Comparison of ENCODE assay signal across 26 cellular contexts in the genomic region with DNA sequence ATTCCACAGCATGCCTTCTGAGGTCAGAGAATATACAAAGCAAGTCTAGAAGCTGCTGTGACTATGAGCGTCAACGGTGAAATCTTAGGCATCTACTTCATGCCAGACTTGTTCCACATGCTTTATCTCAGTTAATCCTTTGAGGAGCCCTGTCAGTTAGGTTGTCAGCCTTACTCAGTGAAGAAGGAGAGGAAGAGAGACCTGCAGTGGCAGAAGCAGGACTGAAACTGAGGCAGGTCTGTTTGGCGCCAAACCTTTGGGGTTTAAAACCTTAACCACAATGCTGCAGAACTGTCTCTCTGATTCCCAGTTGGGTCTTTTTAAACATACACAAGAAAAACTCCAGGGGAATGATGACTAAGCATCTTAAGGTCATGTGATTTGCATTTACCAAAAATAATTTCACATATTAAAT.
A peak's percentile ranks its signal among the peaks of the same experiment; 100 is the strongest.
DNase-seq lines count a peak whose midpoint lies in the region; ATAC-seq lines count a peak whose summit lies in the region.
"Had no signal": no experiment of that assay in that cellular context is flagged by ENCODE, and none has a peak within 500 bp of the region (broad histone marks: within the 10 kb centered on the region; RNA-seq: fewer than 3 reads in every experiment).

No MANE protein-coding gene starts in this region.

- no peak overlapping the region for H2BK15ac ChIP-seq in mesenchymal stem cell (ENCODE audit: low read depth, poor library complexity, severe bottlenecking)

- no peak overlapping the region for H3K4ac ChIP-seq in mesenchymal stem cell (ENCODE audit: low read depth in 1 of 2, low read length in 2 of 2)

- H3K4me2 ChIP-seq in mesenchymal stem cell (ENCODE audit: low read length, poor library complexity, severe bottlenecking): no peak overlapping the region

- H3K79me1 ChIP-seq in mesenchymal stem cell (replicated peaks; ENCODE audit: low read length, poor library complexity, severe bottlenecking): no peaks in the 10 kb centered on the region

- H3K36me3 ChIP-seq in mesenchymal stem cell (ENCODE audit: control insufficient read depth in 1 of 2, insufficient read depth in 2 of 2, low read depth in 1 of 2, low read length in 2 of 2): no peaks in the 10 kb centered on the region
- H3K36me3 ChIP-seq: BE2C, SJSA1 had no signal

- intact Hi-C loops in activated CD4-positive, alpha-beta memory T cell treated with anti-CD3 and anti-CD28 coated beads for 36 hours (cut with micrococcal nuclease): no loop called here

- no peaks in the 10 kb centered on the region for H3K27me3 ChIP-seq in mesenchymal stem cell (ENCODE audit: control insufficient read depth in 1 of 2, insufficient read depth in 1 of 2, low read length in 2 of 2)
- H3K27me3 ChIP-seq: BE2C, SJSA1 had no signal

- peak; percentile 12 for DNase-seq in activated CD4-positive, alpha-beta memory T cell treated with anti-CD3 and anti-CD28 coated beads for 36 hours
- DNase-seq in activated CD4-positive, alpha-beta memory T cell treated with anti-CD3 and anti-CD28 coated beads, Interleukin-2, amount 10 ng/mL, durations not matched to agents 7 days and 5 days: no peak
- DNase-seq in Jurkat, Clone E6-1 (ENCODE audit: low read depth, low spot score): peak; percentile 85
- DNase-seq in activated naive CD8-positive, alpha-beta T cell treated with anti-CD3 and anti-CD28 coated beads, Interleukin-2, amount 10 ng/mL, durations not matched to agents 7 days and 5 days: no peak
- peak; percentile 54 for DNase-seq in mesenchymal stem cell
- no peak for DNase-seq in NOMO-1 (lab: John Stamatoyannopoulos, UW; ENCODE audit: unreplicated experiment in 2 of 2)
- no peak for DNase-seq in effector memory CD8-positive, alpha-beta T cell
- no peak for DNase-seq in SKM-1 (lab: John Stamatoyannopoulos, UW; ENCODE audit: unreplicated experiment)
- DNase-seq: activated CD4-positive, alpha-beta T cell treated with anti-CD3 and anti-CD28 coated beads, Interleukin-2, amount 50 U/mL, for 4 hours; activated T-cell treated with anti-CD3 and anti-CD28 coated beads, Interleukin-2, amount 50 U/mL, for 1 hour; BE2C; DMS79; head of caudate nucleus; KG1; naive thymus-derived CD8-positive, alpha-beta T cell; NCI-H2029; NCI-H2227 treated with DMSO at 0.1 percent for 48 hours; NCI-H748 treated with DMSO at 0.1 percent for 48 hours; stimulated activated CD4-positive, alpha-beta T cell treated with anti-CD3 and anti-CD28 coated beads, Interleukin-12 subunit alpha, Interleukin-12 subunit beta, amount 100 ng/mL, for 4 hours; stimulated activated CD8-positive, alpha-beta memory T cell treated with anti-CD3 and anti-CD28 coated beads, Interleukin-4, amount 100 ng/mL, for 48 hours; substantia nigra had no signal

- WGBS in mesenchymal stem cell: 90% methylated on average over 2 of the region's 3 CpGs

- H2BK5ac ChIP-seq in mesenchymal stem cell (ENCODE audit: low read depth, low read length, poor library complexity, severe bottlenecking): no peak overlapping the region

- no peak overlapping the region for H3K18ac ChIP-seq in mesenchymal stem cell (ENCODE audit: low read depth in 1 of 2, low read length in 2 of 2)

- H2BK120ac ChIP-seq in mesenchymal stem cell (ENCODE audit: low read depth, low read length): no peak overlapping the region

- no peak overlapping the region for H3K4me3 ChIP-seq in Jurkat, Clone E6-1 (ENCODE audit: low read length)
- no peak overlapping the region for H3K4me3 ChIP-seq in mesenchymal stem cell (ENCODE audit: insufficient read depth in 1 of 2, low read depth in 1 of 2, low read length in 2 of 2)
- H3K4me3 ChIP-seq: SJSA1 had no signal

- H3K27ac Mint-ChIP-seq in activated CD4-positive, alpha-beta memory T cell treated with anti-CD3 and anti-CD28 coated beads for 36 hours: no peak overlapping the region
- no peak overlapping the region for H3K27ac Mint-ChIP-seq in activated CD4-positive, alpha-beta memory T cell treated with anti-CD3 and anti-CD28 coated beads, Interleukin-2, amount 10 ng/mL, durations not matched to agents 7 days and 5 days
- peak overlapping the region; percentile 1 for H3K27ac Mint-ChIP-seq in activated naive CD8-positive, alpha-beta T cell treated with anti-CD3 and anti-CD28 coated beads, Interleukin-2, amount 10 ng/mL, durations not matched to agents 7 days and 5 days
- peak overlapping the region in 1 of 2 donors; percentile 20 for H3K27ac Mint-ChIP-seq in effector memory CD8-positive, alpha-beta T cell
- H3K27ac Mint-ChIP-seq: mesothelial cell of epicardium had no signal

- H3K9me3 Mint-ChIP-seq in activated CD4-positive, alpha-beta memory T cell treated with anti-CD3 and anti-CD28 coated beads for 36 hours: peaks cover 5% of the 10 kb centered on the region
- H3K9me3 Mint-ChIP-seq in activated CD4-positive, alpha-beta memory T cell treated with anti-CD3 and anti-CD28 coated beads, Interleukin-2, amount 10 ng/mL, durations not matched to agents 7 days and 5 days: peaks cover 11% of the 10 kb centered on the region
- H3K9me3 Mint-ChIP-seq in activated naive CD8-positive, alpha-beta T cell treated with anti-CD3 and anti-CD28 coated beads, Interleukin-2, amount 10 ng/mL, durations not matched to agents 7 days and 5 days: peaks cover 11% of the 10 kb centered on the region
- H3K9me3 Mint-ChIP-seq in effector memory CD8-positive, alpha-beta T cell: peaks cover 0 to 2% of the 10 kb centered on the region in 2 donors

- ATAC-seq in activated naive CD8-positive, alpha-beta T cell treated with anti-CD3 and anti-CD28 coated beads, Interleukin-2, amount 10 ng/mL, durations not matched to agents 7 days and 5 days (ENCODE audit: low read depth): peak; percentile 42
- ATAC-seq in effector memory CD8-positive, alpha-beta T cell (replicated peaks): no peak
- ATAC-seq: HCT116; naive thymus-derived CD8-positive, alpha-beta T cell; Panc1 had no signal

- CTCF ChIA-PET in activated CD4-positive, alpha-beta memory T cell treated with anti-CD3 and anti-CD28 coated beads for 36 hours (lab: Charles Lee): no interaction called here
- CTCF ChIA-PET in activated CD4-positive, alpha-beta memory T cell treated with anti-CD3 and anti-CD28 coated beads, Interleukin-2, amount 10 ng/mL, durations not matched to agents 7 days and 5 days (lab: Charles Lee): no interaction called here

- H4K91ac ChIP-seq in mesenchymal stem cell (ENCODE audit: low read length): no peak overlapping the region

- peaks cover 3% of the 10 kb centered on the region for H3K27me3 Mint-ChIP-seq in activated CD4-positive, alpha-beta memory T cell treated with anti-CD3 and anti-CD28 coated beads for 36 hours
- H3K27me3 Mint-ChIP-seq in activated CD4-positive, alpha-beta memory T cell treated with anti-CD3 and anti-CD28 coated beads, Interleukin-2, amount 10 ng/mL, durations not matched to agents 7 days and 5 days: peaks cover 4% of the 10 kb centered on the region
- peaks cover 3% of the 10 kb centered on the region for H3K27me3 Mint-ChIP-seq in activated naive CD8-positive, alpha-beta T cell treated with anti-CD3 and anti-CD28 coated beads, Interleukin-2, amount 10 ng/mL, durations not matched to agents 7 days and 5 days
- no peaks in the 10 kb centered on the region for H3K27me3 Mint-ChIP-seq in effector memory CD8-positive, alpha-beta T cell

- peaks cover 13% of the 10 kb centered on the region for H3K9me3 ChIP-seq in mesenchymal stem cell (ENCODE audit: control insufficient read depth, low read length)
- H3K9me3 ChIP-seq: BE2C had no signal

- H3K36me3 Mint-ChIP-seq in activated CD4-positive, alpha-beta memory T cell treated with anti-CD3 and anti-CD28 coated beads for 36 hours: peaks cover 2% of the 10 kb centered on the region
- peaks cover 6% of the 10 kb centered on the region for H3K36me3 Mint-ChIP-seq in activated CD4-positive, alpha-beta memory T cell treated with anti-CD3 and anti-CD28 coated beads, Interleukin-2, amount 10 ng/mL, durations not matched to agents 7 days and 5 days (ENCODE audit: low read depth)
- H3K36me3 Mint-ChIP-seq in activated naive CD8-positive, alpha-beta T cell treated with anti-CD3 and anti-CD28 coated beads, Interleukin-2, amount 10 ng/mL, durations not matched to agents 7 days and 5 days: peaks cover 14% of the 10 kb centered on the region
- H3K36me3 Mint-ChIP-seq in effector memory CD8-positive, alpha-beta T cell (ENCODE audit: insufficient read depth): no peaks in the 10 kb centered on the region

- H2AFZ ChIP-seq in mesenchymal stem cell (ENCODE audit: low read depth, low read length): no peak overlapping the region

- H3K4me3 Mint-ChIP-seq in activated CD4-positive, alpha-beta memory T cell treated with anti-CD3 and anti-CD28 coated beads for 36 hours: no peak overlapping the region
- H3K4me3 Mint-ChIP-seq in activated CD4-positive, alpha-beta memory T cell treated with anti-CD3 and anti-CD28 coated beads, Interleukin-2, amount 10 ng/mL, durations not matched to agents 7 days and 5 days: no peak overlapping the region
- no peak overlapping the region for H3K4me3 Mint-ChIP-seq in activated naive CD8-positive, alpha-beta T cell treated with anti-CD3 and anti-CD28 coated beads, Interleukin-2, amount 10 ng/mL, durations not matched to agents 7 days and 5 days
- no peak overlapping the region for H3K4me3 Mint-ChIP-seq in effector memory CD8-positive, alpha-beta T cell
- H3K4me3 Mint-ChIP-seq: mesothelial cell of epicardium; naive thymus-derived CD8-positive, alpha-beta T cell had no signal

- peaks cover 15% of the 10 kb centered on the region for H3K4me1 Mint-ChIP-seq in activated CD4-positive, alpha-beta memory T cell treated with anti-CD3 and anti-CD28 coated beads for 36 hours (ENCODE audit: low read depth)
- H3K4me1 Mint-ChIP-seq in activated CD4-positive, alpha-beta memory T cell treated with anti-CD3 and anti-CD28 coated beads, Interleukin-2, amount 10 ng/mL, durations not matched to agents 7 days and 5 days: peaks cover 29% of the 10 kb centered on the region
- H3K4me1 Mint-ChIP-seq in activated naive CD8-positive, alpha-beta T cell treated with anti-CD3 and anti-CD28 coated beads, Interleukin-2, amount 10 ng/mL, durations not matched to agents 7 days and 5 days: peaks cover 29% of the 10 kb centered on the region
- H3K4me1 Mint-ChIP-seq in effector memory CD8-positive, alpha-beta T cell (ENCODE audit: low read depth in 2 of 2): peaks cover 3 to 11% of the 10 kb centered on the region in 2 donors
- H3K4me1 Mint-ChIP-seq: mesothelial cell of epicardium had no signal

- H4K8ac ChIP-seq in mesenchymal stem cell (ENCODE audit: low read length): no peak overlapping the region

- no peak overlapping the region for H3K14ac ChIP-seq in mesenchymal stem cell (ENCODE audit: low read length in 2 of 2)

- H3K9ac ChIP-seq in mesenchymal stem cell (ENCODE audit: low read length): no peak overlapping the region

- no peak overlapping the region for H3K27ac ChIP-seq in mesenchymal stem cell (ENCODE audit: low read length, poor library complexity, severe bottlenecking)
- H3K27ac ChIP-seq: SJSA1, VCaP had no signal

- peaks cover 1% of the 10 kb centered on the region for H3K4me1 ChIP-seq in mesenchymal stem cell (ENCODE audit: control insufficient read depth, insufficient read depth, low read depth, low read length)
- H3K4me1 ChIP-seq: BE2C, SJSA1 had no signal

- H2BK12ac ChIP-seq in mesenchymal stem cell (ENCODE audit: low read length in 2 of 2): no peak overlapping the region

- H3K23ac ChIP-seq in mesenchymal stem cell (ENCODE audit: low read length in 2 of 2): no peak overlapping the region

- POLR2A ChIA-PET in activated CD4-positive, alpha-beta memory T cell treated with anti-CD3 and anti-CD28 coated beads for 36 hours (lab: Charles Lee): no interaction called here
- POLR2A ChIA-PET in activated CD4-positive, alpha-beta memory T cell treated with anti-CD3 and anti-CD28 coated beads, Interleukin-2, amount 10 ng/mL, durations not matched to agents 7 days and 5 days (lab: Charles Lee): interaction anchor here (1.5 kb wide), 1 partner anchor 40 kb away, joined by 4 read pairs; no protein-coding TSS in a partner anchor
- POLR2A ChIA-PET in activated naive CD8-positive, alpha-beta T cell treated with anti-CD3 and anti-CD28 coated beads, Interleukin-2, amount 10 ng/mL, durations not matched to agents 7 days and 5 days (lab: Charles Lee): no interaction called here

- H2AK5ac ChIP-seq in mesenchymal stem cell (ENCODE audit: low read length, severe bottlenecking): no peak overlapping the region

Comparison
In these comparisons a context has a peak if more than half of its experiments do, and no peak if none do; other contexts are left out.
1. DNase-seq: peak in activated CD4-positive, alpha-beta memory T cell treated with anti-CD3 and anti-CD28 coated beads for 36 hours (single experiment), Jurkat, Clone E6-1 (single experiment) and mesenchymal stem cell (single experiment); none in activated CD4-positive, alpha-beta memory T cell treated with anti-CD3 and anti-CD28 coated beads, Interleukin-2, amount 10 ng/mL, durations not matched to agents 7 days and 5 days (single experiment), activated naive CD8-positive, alpha-beta T cell treated with anti-CD3 and anti-CD28 coated beads, Interleukin-2, amount 10 ng/mL, durations not matched to agents 7 days and 5 days (single experiment), NOMO-1 (0 of 2), effector memory CD8-positive, alpha-beta T cell (0 of 3) and SKM-1 (single experiment).